ENCODE assay signal across 18 cellular contexts in genomic region chr16:70699696-70700095, GRCh38. TPM values are rescaled to one million over a fixed set of nuclear protein-coding genes. Genes with fewer than 3 reads are reported as not detected.
A peak's percentile ranks its signal among the peaks of the same experiment; 100 is the strongest.
DNase-seq lines count a peak whose midpoint lies in the region; TF ChIP-seq lines count a peak whose summit lies in the region.
"Had no signal": no experiment of that assay in that cellular context is flagged by ENCODE, and none has a peak within 500 bp of the region (broad histone marks: within the 10 kb centered on the region; RNA-seq: fewer than 3 reads in every experiment).

No MANE protein-coding gene starts in this region.

- no peaks in the 10 kb centered on the region for H3K9me3 Mint-ChIP-seq in activated naive CD8-positive, alpha-beta T cell (ENCODE audit: low read depth)
- no peaks in the 10 kb centered on the region for H3K9me3 Mint-ChIP-seq in activated naive CD8-positive, alpha-beta T cell treated with anti-CD3 and anti-CD28 coated beads for 36 hours
- H3K9me3 Mint-ChIP-seq in progenitor cell of endocrine pancreas (ENCODE audit: low read depth), result no peaks in the 10 kb centered on the region
- H3K9me3 Mint-ChIP-seq: activated naive CD4-positive, alpha-beta T cell treated with anti-CD3 and anti-CD28 coated beads, Interleukin-2, amount 50 U/mL, for 72 hours; CD8-positive, alpha-beta memory T cell; nephron progenitor cell; T-helper 1 cell treated with Interleukin-12 subunit alpha and Interleukin-12 subunit beta and Interleukin-4 antibody, amounts not matched to agents 30 μg/mL and 1 μg/mL, for 36 hours had no signal

- intact Hi-C loops in prostate gland (cut with DNase I) (no loop called here), vagina (cut with DNase I) (no loop called here)

- peak overlapping the region; percentile 54 for H3K27ac Mint-ChIP-seq in activated naive CD8-positive, alpha-beta T cell
- no peak overlapping the region for H3K27ac Mint-ChIP-seq in activated naive CD8-positive, alpha-beta T cell treated with anti-CD3 and anti-CD28 coated beads for 36 hours
- H3K27ac Mint-ChIP-seq in progenitor cell of endocrine pancreas, result no peak overlapping the region
- H3K27ac Mint-ChIP-seq: T-helper 1 cell treated with Interleukin-12 subunit alpha and Interleukin-12 subunit beta and Interleukin-4 antibody, amounts not matched to agents 30 μg/mL and 1 μg/mL, for 36 hours had no signal

- peaks cover 38% of the 10 kb centered on the region for H3K4me1 ChIP-seq in prostate gland (replicated peaks)
- H3K4me1 ChIP-seq in vagina, result peaks cover 100% of the 10 kb centered on the region
- no peaks in the 10 kb centered on the region for H3K4me1 ChIP-seq in HAP-1

- H3K4me3 Mint-ChIP-seq in activated naive CD8-positive, alpha-beta T cell, result no peak overlapping the region
- no peak overlapping the region for H3K4me3 Mint-ChIP-seq in activated naive CD8-positive, alpha-beta T cell treated with anti-CD3 and anti-CD28 coated beads for 36 hours
- no peak overlapping the region for H3K4me3 Mint-ChIP-seq in progenitor cell of endocrine pancreas (ENCODE audit: low read depth)
- H3K4me3 Mint-ChIP-seq: CD8-positive, alpha-beta memory T cell; nephron progenitor cell; T-helper 1 cell treated with Interleukin-12 subunit alpha and Interleukin-12 subunit beta and Interleukin-4 antibody, amounts not matched to agents 30 μg/mL and 1 μg/mL, for 36 hours had no signal

- peaks cover 33% of the 10 kb centered on the region for H3K4me1 Mint-ChIP-seq in activated naive CD8-positive, alpha-beta T cell (ENCODE audit: low read depth)
- peaks cover 31% of the 10 kb centered on the region for H3K4me1 Mint-ChIP-seq in activated naive CD8-positive, alpha-beta T cell treated with anti-CD3 and anti-CD28 coated beads for 36 hours
- peaks cover 10% of the 10 kb centered on the region for H3K4me1 Mint-ChIP-seq in progenitor cell of endocrine pancreas (ENCODE audit: low read depth)

- in situ Hi-C loops in HAP-1 (cut with MboI; ENCODE audit: low sequenced_read_pairs), result no loop called here

- H3K36me3 ChIP-seq in prostate gland (no peaks in the 10 kb centered on the region), vagina (no peaks in the 10 kb centered on the region), HAP-1 (replicated peaks) (no peaks in the 10 kb centered on the region)

- DNase-seq in activated naive CD8-positive, alpha-beta T cell treated with anti-CD3 and anti-CD28 coated beads for 36 hours, result no peak
- DNase-seq in epithelial cell of prostate (ENCODE audit: low read depth, low spot score) (no peak), prostate gland (ENCODE audit: low spot score) (no peak), vagina (ENCODE audit: extremely low spot score in 2 of 2) (no peak), HAP-1 (ENCODE audit: low spot score in 2 of 2) (no peak), progenitor cell of endocrine pancreas (ENCODE audit: low spot score, unreplicated experiment) (no peak), C1 segment of cervical spinal cord (lab: John Stamatoyannopoulos, UW) (no peak)
- DNase-seq: 8988T; activated CD4-positive, CD25-positive, alpha-beta regulatory T cell treated with anti-CD3 and anti-CD28 coated beads, Interleukin-2, amount 50 U/mL, for 72 hours; activated CD8-positive, alpha-beta memory T cell treated with anti-CD3 and anti-CD28 coated beads, Interleukin-2, amount 50 U/mL, for 4 hours; CD8-positive, alpha-beta memory T cell; EL; Karpas-422; NCI-H524; nephron progenitor cell had no signal

- peak overlapping the region; percentile 78 for H3K27ac ChIP-seq in epithelial cell of prostate
- H3K27ac ChIP-seq in prostate gland, result peak overlapping the region; percentile 70 to 93
- peak overlapping the region; percentile 94 for H3K27ac ChIP-seq in vagina

- H3K27me3 ChIP-seq in prostate gland (replicated peaks; ENCODE audit: insufficient read depth) (no peaks in the 10 kb centered on the region), vagina (no peaks in the 10 kb centered on the region), HAP-1 (ENCODE audit: low read depth) (no peaks in the 10 kb centered on the region)

- no peaks in the 10 kb centered on the region for H3K9me3 ChIP-seq in prostate gland
- H3K9me3 ChIP-seq in vagina, result no peaks in the 10 kb centered on the region
- H3K9me3 ChIP-seq in HAP-1, result no peaks in the 10 kb centered on the region

- TF ChIP-seq CTCF in prostate gland (IDR thresholded peaks at IDR 0.05) (no peak), vagina (IDR thresholded peaks at IDR 0.05) (no peak), progenitor cell of endocrine pancreas (IDR thresholded peaks at IDR 0.05; ENCODE audit: unreplicated experiment) (no peak)

- peaks cover 2% of the 10 kb centered on the region for H3K36me3 Mint-ChIP-seq in activated naive CD8-positive, alpha-beta T cell
- H3K36me3 Mint-ChIP-seq in activated naive CD8-positive, alpha-beta T cell treated with anti-CD3 and anti-CD28 coated beads for 36 hours, result peaks cover 1% of the 10 kb centered on the region
- H3K36me3 Mint-ChIP-seq in progenitor cell of endocrine pancreas (ENCODE audit: insufficient read depth), result peaks cover 5% of the 10 kb centered on the region
- H3K36me3 Mint-ChIP-seq: activated naive CD4-positive, alpha-beta T cell treated with anti-CD3 and anti-CD28 coated beads, Interleukin-2, amount 50 U/mL, for 72 hours had no signal

- H3K27me3 Mint-ChIP-seq in activated naive CD8-positive, alpha-beta T cell, result no peaks in the 10 kb centered on the region
- H3K27me3 Mint-ChIP-seq in activated naive CD8-positive, alpha-beta T cell treated with anti-CD3 and anti-CD28 coated beads for 36 hours, result no peaks in the 10 kb centered on the region
- H3K27me3 Mint-ChIP-seq in progenitor cell of endocrine pancreas, result no peaks in the 10 kb centered on the region
- H3K27me3 Mint-ChIP-seq: CD8-positive, alpha-beta memory T cell had no signal

- TF ChIP-seq POLR2A in prostate gland (IDR thresholded peaks at IDR 0.05) (no peak), vagina (IDR thresholded peaks at IDR 0.05) (no peak)

- 48% methylated on average over 16 of the region's 17 CpGs for WGBS in prostate gland

- H3K4me3 ChIP-seq in prostate gland (no peak overlapping the region), vagina (no peak overlapping the region), HAP-1 (no peak overlapping the region)

RNA-seq across cellular contexts. Expression of gene MTSS2, which starts 13.8 kb away (rescaled TPM):
- total RNA-seq in activated naive CD8-positive, alpha-beta T cell treated with anti-CD3 and anti-CD28 coated beads for 36 hours, result 1 to 10 TPM; 6.9 to 9.2 TPM
- total RNA-seq in prostate gland, result 10 to 100 TPM; 42.4 to 92.4 TPM
- 102 TPM for total RNA-seq in vagina
- total RNA-seq in progenitor cell of endocrine pancreas, result 55.0 and 57.1 TPM in 2 replicates

RNA-seq across cellular contexts. Expression of gene IL34, which starts 53.3 kb away (rescaled TPM):
- under 1 TPM in 1 of 2 experiments, not detected in 1; 0.22 TPM for total RNA-seq in activated naive CD8-positive, alpha-beta T cell treated with anti-CD3 and anti-CD28 coated beads for 36 hours
- total RNA-seq in prostate gland (10 to 100 TPM in 1 of 2 donors, 1 to 10 TPM in 1; 2.9 to 16.6 TPM), vagina (6.1 TPM), progenitor cell of endocrine pancreas (not detected in 2 replicates)
- total RNA-seq: activated naive CD4-positive, alpha-beta T cell treated with anti-CD3 and anti-CD28 coated beads, Interleukin-2, amount 50 U/mL, for 72 hours; CD8-positive, alpha-beta memory T cell had no signal
